1 cellular context compared by ENCODE assay signal in genomic region chr17:34275881-34276280, GRCh38.
A peak's percentile ranks its signal among the peaks of the same experiment; 100 is the strongest.
TF ChIP-seq lines count a peak whose summit lies in the region.

No MANE protein-coding gene starts in this region.

TF ChIP-seq in endothelial cell of umbilical vein, 7 proteins besides CTCF, POLR2A, EP300 and RAD21:
- TF ChIP-seq FOS (IDR thresholded peaks at IDR 0.05; ENCODE audit: borderline replicate concordance, insufficient read depth, low read length) (peak; percentile 79), JUN (IDR thresholded peaks at IDR 0.05; ENCODE audit: borderline replicate concordance, insufficient read depth, insufficient read length, low read depth) (peak; percentile 85), MAX (IDR thresholded peaks at IDR 0.05; ENCODE audit: insufficient read depth, insufficient read length) (no peak)
